2 cellular contexts compared by ENCODE assay signal in genomic region chr16:84649511-84649861, GRCh38.
TF ChIP-seq lines count a peak whose summit lies in the region.

No MANE protein-coding gene starts in this region.

TF ChIP-seq in GM12878, 131 proteins besides CTCF, POLR2A, EP300 and RAD21:
- TF ChIP-seq ZBTB4 (CRISPR knock-in tag; IDR thresholded peaks at IDR 0.05), result no peak
- no peak for TF ChIP-seq POLR2AphosphoS2 (IDR thresholded peaks at IDR 0.05; ENCODE audit: low read depth, low read length)
- TF ChIP-seq BRCA1 (IDR thresholded peaks at IDR 0.05; ENCODE audit: low read depth, low read length), result no peak
- TF ChIP-seq TCF12 (IDR thresholded peaks at IDR 0.05; ENCODE audit: low read depth, low read length), result no peak
- no peak for TF ChIP-seq ATF7 (IDR thresholded peaks at IDR 0.05; ENCODE audit: low read depth)
- TF ChIP-seq STAT1 (conservative IDR thresholded peaks at IDR 0.05), result no peak
- TF ChIP-seq YBX1 (IDR thresholded peaks at IDR 0.05), result no peak

TF ChIP-seq in liver, 16 proteins besides CTCF, POLR2A, EP300 and RAD21:
- TF ChIP-seq REST (IDR thresholded peaks at IDR 0.05) (no peak), NR2F2 (IDR thresholded peaks at IDR 0.05) (no peak), JUND (IDR thresholded peaks at IDR 0.05) (no peak), FOXA1 (IDR thresholded peaks at IDR 0.05) (no peak), HNF4A (conservative IDR thresholded peaks at IDR 0.05) (no peak), FOXA2 (IDR thresholded peaks at IDR 0.05) (no peak), YY1 (IDR thresholded peaks at IDR 0.05) (no peak), GABPA (IDR thresholded peaks at IDR 0.05 in 1 of 2, conservative IDR thresholded peaks at IDR 0.05 in 1 of 2) (no peak)
TF ChIP-seq in liver: peak in this region for 0.
